Comparison of ENCODE assay signal across 1 cellular context in the genomic region with DNA sequence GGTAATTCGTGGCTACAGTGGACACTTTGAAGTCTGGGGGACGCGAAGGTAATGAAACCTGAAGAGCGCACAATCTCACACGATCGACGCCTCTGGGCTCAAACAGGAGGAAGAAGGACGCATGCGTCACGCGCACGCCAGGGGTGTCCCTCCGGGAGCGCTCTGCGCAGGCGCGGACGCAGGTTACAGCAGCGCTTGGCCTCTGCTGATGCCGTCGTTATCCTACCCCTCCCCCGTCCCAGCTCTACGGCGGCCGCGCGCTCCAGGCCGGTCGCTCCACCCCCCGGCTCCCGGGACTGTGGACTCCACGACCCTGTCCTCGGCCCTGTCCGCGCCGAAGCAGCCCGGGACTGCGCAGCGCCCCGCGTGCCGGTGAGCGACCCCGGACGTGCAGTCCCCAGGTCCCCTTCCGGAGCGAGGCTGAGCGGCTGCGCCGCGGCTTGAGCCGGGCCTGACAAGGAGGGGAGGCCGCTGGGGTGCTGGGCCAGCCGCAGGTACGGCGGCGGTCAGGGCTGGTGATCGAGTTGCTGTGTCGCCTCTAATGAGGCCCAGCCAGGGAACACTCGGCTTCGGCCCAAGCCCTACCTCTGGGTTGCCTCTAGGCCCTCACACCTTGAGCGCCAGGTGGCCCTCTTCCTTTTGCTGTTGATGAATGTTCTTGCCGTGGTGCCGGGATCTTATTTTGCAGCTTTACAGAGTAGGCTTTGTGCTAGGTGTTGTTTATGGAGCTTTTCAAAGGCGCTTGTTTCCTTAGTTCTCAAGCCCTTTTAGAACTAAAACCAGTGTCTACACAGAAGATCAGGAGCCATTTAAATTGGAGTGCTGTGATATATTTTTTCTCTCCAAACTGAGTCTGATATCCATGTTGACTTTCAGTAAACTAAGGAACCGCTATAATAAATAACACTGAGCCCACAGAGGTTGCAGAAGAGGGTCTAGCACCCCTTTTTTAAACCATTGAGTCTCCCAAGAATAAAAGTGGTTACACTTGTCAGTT.
TF ChIP-seq lines count a peak whose summit lies in the region.

Gene TMEM106B (plus strand): TSS at position 241 of the 997 bp plus-strand sequence. CDS start 3,517 bp downstream, outside the sequence.

TF ChIP-seq in K562, 482 proteins besides CTCF, POLR2A, EP300 and RAD21 (continued from another document and continues in another):
- TF ChIP-seq CREB3L1 (IDR thresholded peaks at IDR 0.05; ENCODE audit: borderline replicate concordance, low read depth), result peak; percentile 74; the same call in 1 of the 2 replicates
- TF ChIP-seq, protein P1, sequence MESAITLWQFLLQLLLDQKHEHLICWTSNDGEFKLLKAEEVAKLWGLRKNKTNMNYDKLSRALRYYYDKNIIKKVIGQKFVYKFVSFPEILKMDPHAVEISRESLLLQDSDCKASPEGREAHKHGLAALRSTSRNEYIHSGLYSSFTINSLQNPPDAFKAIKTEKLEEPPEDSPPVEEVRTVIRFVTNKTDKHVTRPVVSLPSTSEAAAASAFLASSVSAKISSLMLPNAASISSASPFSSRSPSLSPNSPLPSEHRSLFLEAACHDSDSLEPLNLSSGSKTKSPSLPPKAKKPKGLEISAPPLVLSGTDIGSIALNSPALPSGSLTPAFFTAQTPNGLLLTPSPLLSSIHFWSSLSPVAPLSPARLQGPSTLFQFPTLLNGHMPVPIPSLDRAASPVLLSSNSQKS (CRISPR knock-in tag; IDR thresholded peaks at IDR 0.05), result no peak
- TF ChIP-seq STAG1 (CRISPR knock-in tag; IDR thresholded peaks at IDR 0.05; ENCODE audit: borderline replicate concordance), result no peak
- no peak for TF ChIP-seq NR2C1 (IDR thresholded peaks at IDR 0.05)
- TF ChIP-seq NR2C1 (tag; IDR thresholded peaks at IDR 0.05), result 0 out of 2 replicates have a peak, but pooled peaks have one; percentile 51
- TF ChIP-seq ZNF239 (CRISPR knock-in tag; IDR thresholded peaks at IDR 0.05), result no peak
- no peak; the same call in 1 of the 2 replicates for TF ChIP-seq TCF3 (CRISPR knock-in tag; IDR thresholded peaks at IDR 0.05)
- peak; percentile 21; the same call in 1 of the 2 replicates for TF ChIP-seq SOX6 (IDR thresholded peaks at IDR 0.05)
- TF ChIP-seq HNRNPH1 (optimal IDR thresholded peaks at IDR 0.05; ENCODE audit: low read depth, low read length), result no peak
- peak; percentile 70; the same call in 1 of the 2 replicates for TF ChIP-seq EP400 (IDR thresholded peaks at IDR 0.05)
- no peak for TF ChIP-seq SREBF2 (CRISPR knock-in tag; IDR thresholded peaks at IDR 0.05)
- peak; percentile 97 for TF ChIP-seq FOXP4 (CRISPR knock-in tag; IDR thresholded peaks at IDR 0.05; ENCODE audit: borderline replicate concordance)
- TF ChIP-seq CBFA2T3 (IDR thresholded peaks at IDR 0.05), result peak; percentile 6; the same call in 1 of the 2 replicates
- no peak for TF ChIP-seq TCF15 (CRISPR knock-in tag; IDR thresholded peaks at IDR 0.05)
- TF ChIP-seq CTCFL (IDR thresholded peaks at IDR 0.05; ENCODE audit: borderline replicate concordance, insufficient read depth, low read depth, low read length, poor library complexity, severe bottlenecking), result no peak
- no peak for TF ChIP-seq CEBPB (tag; IDR thresholded peaks at IDR 0.05)
- TF ChIP-seq MEIS2 (IDR thresholded peaks at IDR 0.05; ENCODE audit: partially characterized antibody), result peak; percentile 89
- TF ChIP-seq TGIF2 (CRISPR knock-in tag; IDR thresholded peaks at IDR 0.05), result no peak
- no peak for TF ChIP-seq KLF10 (CRISPR knock-in tag; IDR thresholded peaks at IDR 0.05)
- no peak for TF ChIP-seq BDP1 (IDR thresholded peaks at IDR 0.05; ENCODE audit: insufficient read depth, insufficient read length)
- peak; percentile 84 for TF ChIP-seq ZBTB43 (CRISPR knock-in tag; IDR thresholded peaks at IDR 0.05)
- no peak for TF ChIP-seq PTRF (tag; IDR thresholded peaks at IDR 0.05)
- 0 out of 2 replicates have a peak, but pooled peaks have one; percentile 82 for TF ChIP-seq ZNF224 (CRISPR knock-in tag; IDR thresholded peaks at IDR 0.05)
- TF ChIP-seq, protein P2, sequence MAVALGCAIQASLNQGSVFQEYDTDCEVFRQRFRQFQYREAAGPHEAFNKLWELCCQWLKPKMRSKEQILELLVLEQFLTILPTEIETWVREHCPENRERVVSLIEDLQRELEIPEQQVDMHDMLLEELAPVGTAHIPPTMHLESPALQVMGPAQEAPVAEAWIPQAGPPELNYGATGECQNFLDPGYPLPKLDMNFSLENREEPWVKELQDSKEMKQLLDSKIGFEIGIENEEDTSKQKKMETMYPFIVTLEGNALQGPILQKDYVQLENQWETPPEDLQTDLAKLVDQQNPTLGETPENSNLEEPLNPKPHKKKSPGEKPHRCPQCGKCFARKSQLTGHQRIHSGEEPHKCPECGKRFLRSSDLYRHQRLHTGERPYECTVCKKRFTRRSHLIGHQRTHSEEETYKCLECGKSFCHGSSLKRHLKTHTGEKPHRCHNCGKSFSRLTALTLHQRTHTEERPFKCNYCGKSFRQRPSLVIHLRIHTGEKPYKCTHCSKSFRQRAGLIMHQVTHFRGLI (CRISPR knock-in tag; IDR thresholded peaks at IDR 0.05), result no peak
- TF ChIP-seq, protein P3, sequence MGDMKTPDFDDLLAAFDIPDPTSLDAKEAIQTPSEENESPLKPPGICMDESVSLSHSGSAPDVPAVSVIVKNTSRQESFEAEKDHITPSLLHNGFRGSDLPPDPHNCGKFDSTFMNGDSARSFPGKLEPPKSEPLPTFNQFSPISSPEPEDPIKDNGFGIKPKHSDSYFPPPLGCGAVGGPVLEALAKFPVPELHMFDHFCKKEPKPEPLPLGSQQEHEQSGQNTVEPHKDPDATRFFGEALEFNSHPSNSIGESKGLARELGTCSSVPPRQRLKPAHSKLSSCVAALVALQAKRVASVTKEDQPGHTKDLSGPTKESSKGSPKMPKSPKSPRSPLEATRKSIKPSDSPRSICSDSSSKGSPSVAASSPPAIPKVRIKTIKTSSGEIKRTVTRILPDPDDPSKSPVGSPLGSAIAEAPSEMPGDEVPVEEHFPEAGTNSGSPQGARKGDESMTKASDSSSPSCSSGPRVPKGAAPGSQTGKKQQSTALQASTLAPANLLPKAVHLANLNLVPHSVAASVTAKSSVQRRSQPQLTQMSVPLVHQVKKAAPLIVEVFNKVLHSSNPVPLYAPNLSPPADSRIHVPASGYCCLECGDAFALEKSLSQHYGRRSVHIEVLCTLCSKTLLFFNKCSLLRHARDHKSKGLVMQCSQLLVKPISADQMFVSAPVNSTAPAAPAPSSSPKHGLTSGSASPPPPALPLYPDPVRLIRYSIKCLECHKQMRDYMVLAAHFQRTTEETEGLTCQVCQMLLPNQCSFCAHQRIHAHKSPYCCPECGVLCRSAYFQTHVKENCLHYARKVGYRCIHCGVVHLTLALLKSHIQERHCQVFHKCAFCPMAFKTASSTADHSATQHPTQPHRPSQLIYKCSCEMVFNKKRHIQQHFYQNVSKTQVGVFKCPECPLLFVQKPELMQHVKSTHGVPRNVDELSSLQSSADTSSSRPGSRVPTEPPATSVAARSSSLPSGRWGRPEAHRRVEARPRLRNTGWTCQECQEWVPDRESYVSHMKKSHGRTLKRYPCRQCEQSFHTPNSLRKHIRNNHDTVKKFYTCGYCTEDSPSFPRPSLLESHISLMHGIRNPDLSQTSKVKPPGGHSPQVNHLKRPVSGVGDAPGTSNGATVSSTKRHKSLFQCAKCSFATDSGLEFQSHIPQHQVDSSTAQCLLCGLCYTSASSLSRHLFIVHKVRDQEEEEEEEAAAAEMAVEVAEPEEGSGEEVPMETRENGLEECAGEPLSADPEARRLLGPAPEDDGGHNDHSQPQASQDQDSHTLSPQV (IDR thresholded peaks at IDR 0.05), result peak; percentile 75
- TF ChIP-seq, protein P4, sequence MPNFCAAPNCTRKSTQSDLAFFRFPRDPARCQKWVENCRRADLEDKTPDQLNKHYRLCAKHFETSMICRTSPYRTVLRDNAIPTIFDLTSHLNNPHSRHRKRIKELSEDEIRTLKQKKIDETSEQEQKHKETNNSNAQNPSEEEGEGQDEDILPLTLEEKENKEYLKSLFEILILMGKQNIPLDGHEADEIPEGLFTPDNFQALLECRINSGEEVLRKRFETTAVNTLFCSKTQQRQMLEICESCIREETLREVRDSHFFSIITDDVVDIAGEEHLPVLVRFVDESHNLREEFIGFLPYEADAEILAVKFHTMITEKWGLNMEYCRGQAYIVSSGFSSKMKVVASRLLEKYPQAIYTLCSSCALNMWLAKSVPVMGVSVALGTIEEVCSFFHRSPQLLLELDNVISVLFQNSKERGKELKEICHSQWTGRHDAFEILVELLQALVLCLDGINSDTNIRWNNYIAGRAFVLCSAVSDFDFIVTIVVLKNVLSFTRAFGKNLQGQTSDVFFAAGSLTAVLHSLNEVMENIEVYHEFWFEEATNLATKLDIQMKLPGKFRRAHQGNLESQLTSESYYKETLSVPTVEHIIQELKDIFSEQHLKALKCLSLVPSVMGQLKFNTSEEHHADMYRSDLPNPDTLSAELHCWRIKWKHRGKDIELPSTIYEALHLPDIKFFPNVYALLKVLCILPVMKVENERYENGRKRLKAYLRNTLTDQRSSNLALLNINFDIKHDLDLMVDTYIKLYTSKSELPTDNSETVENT (CRISPR knock-in tag; IDR thresholded peaks at IDR 0.05), result no peak
- TF ChIP-seq MTA3 (IDR thresholded peaks at IDR 0.05; ENCODE audit: borderline replicate concordance), result peak; percentile 95
- TF ChIP-seq KDM4B (IDR thresholded peaks at IDR 0.05; ENCODE audit: borderline replicate concordance in 2 of 2, low read depth in 1 of 2), result no peak; a peak in 1 of 4 replicates
- TF ChIP-seq AFF4 (CRISPR knock-in tag; IDR thresholded peaks at IDR 0.05), result peak; percentile 88; the same call in 1 of the 2 replicates
- TF ChIP-seq CSDE1 (IDR thresholded peaks at IDR 0.05), result no peak; a peak in 1 of 4 replicates
